ENCODE assay signal across 25 cellular contexts in genomic region chr9:99018653-99019052, GRCh38.
DNase-seq lines count a peak whose midpoint lies in the region; ATAC-seq, FAIRE-seq and TF ChIP-seq lines count a peak whose summit lies in the region.
"Had no signal": no experiment of that assay in that cellular context is flagged by ENCODE, and none has a peak within 500 bp of the region (broad histone marks: within the 10 kb centered on the region; RNA-seq: fewer than 3 reads in every experiment).

No MANE protein-coding gene starts in this region.

- no peaks in the 10 kb centered on the region for H3K27me3 ChIP-seq in PC-3 (ENCODE audit: low read length)
- H3K27me3 ChIP-seq in esophagus squamous epithelium: no peaks in the 10 kb centered on the region
- H3K27me3 ChIP-seq in sigmoid colon: no peaks in the 10 kb centered on the region
- H3K27me3 ChIP-seq in left lung: no peaks in the 10 kb centered on the region
- H3K27me3 ChIP-seq: tibial nerve had no signal

- CTCF ChIA-PET in A549 (lab: Yijun Ruan, JAX): interaction anchor here (0.7 to 12.7 kb wide), 6 partner anchors 8 to 120 kb away, joined by 3 to 86 read pairs (median 3); no protein-coding TSS in a partner anchor
- CTCF ChIA-PET in PC-3 (lab: Charles Lee): no interaction called here

- WGBS in A549 (ENCODE audit: missing lambda C conversion rate): 85% methylated on average over 1 of the region's 1 CpG
- WGBS in esophagus squamous epithelium, 2 donors: 72 to 83% methylated on average over 1 of the region's 1 CpG
- 85 to 87% methylated on average over 1 of the region's 1 CpG for WGBS in sigmoid colon, 2 donors

- TF ChIP-seq CTCF in A549 (IDR thresholded peaks at IDR 0.05) (no peak), PC-3 (conservative IDR thresholded peaks at IDR 0.05; ENCODE audit: low read depth, low read length) (no peak), esophagus squamous epithelium (IDR thresholded peaks at IDR 0.05) (no peak), sigmoid colon (IDR thresholded peaks at IDR 0.05) (no peak), left lung (IDR thresholded peaks at IDR 0.05) (no peak)

- no peaks in the 10 kb centered on the region for H3K79me2 ChIP-seq in PC-3 (ENCODE audit: low read length)

- TF ChIP-seq POLR2A in A549 (IDR thresholded peaks at IDR 0.05; ENCODE audit: low read length) (no peak), esophagus squamous epithelium (IDR thresholded peaks at IDR 0.05) (no peak), sigmoid colon (IDR thresholded peaks at IDR 0.05) (no peak)

- H3K27ac ChIP-seq in A549 (peak overlapping the region; percentile 67 to 70; a peak in 5 of 6 replicates), PC-3 (ENCODE audit: low read length) (peak overlapping the region; percentile 93), esophagus squamous epithelium (peak overlapping the region in 3 of 4 donors; percentile 41 to 79 (median 74)), sigmoid colon (peak overlapping the region in 3 of 4 donors; percentile 62 to 78 (median 73)), left lung (no peak overlapping the region)
- H3K27ac ChIP-seq: KMS-11 had no signal

- H3K36me3 ChIP-seq in PC-3 (ENCODE audit: low read depth, low read length) (no peaks in the 10 kb centered on the region), esophagus squamous epithelium (peaks cover 0 to 42% (median 0%) of the 10 kb centered on the region in 3 donors), sigmoid colon (peaks cover 0 to 73% (median 27%) of the 10 kb centered on the region in 4 donors), left lung (no peaks in the 10 kb centered on the region)

- FAIRE-seq in A549 (lab: Jason Lieb, UNC): no peak
- FAIRE-seq: A204.1, bronchial epithelial cell, H1 had no signal

- H3K9ac ChIP-seq in PC-3 (ENCODE audit: low read length): no peak overlapping the region
- H3K9ac ChIP-seq: KMS-11 had no signal

- DNase-seq in A549 (ENCODE audit: low read depth in 1 of 2, low spot score in 1 of 2): no peak
- DNase-seq in PC-3: no peak
- no peak for DNase-seq in esophagus squamous epithelium (lab: John Stamatoyannopoulos, UW)
- no peak for DNase-seq in sigmoid colon
- DNase-seq in NCI-H2107 (lab: John Stamatoyannopoulos, UW): no peak
- no peak for DNase-seq in NCI-H1930 (lab: John Stamatoyannopoulos, UW)
- DNase-seq in NCI-H2107 treated with DMSO at 0.1 percent for 48 hours (lab: John Stamatoyannopoulos, UW; ENCODE audit: unreplicated experiment): no peak
- DNase-seq in left lung: no peak
- DNase-seq: activated CD4-positive, alpha-beta T cell treated with anti-CD3 and anti-CD28 coated beads for 48 hours; activated naive CD4-positive, alpha-beta T cell treated with anti-CD3 and anti-CD28 coated beads for 36 hours; amniotic stem cell; COR-L47; cortex of kidney; DMS79; MV-4-11; NCI-H526; occipital lobe; stimulated activated CD4-positive, alpha-beta T cell treated with anti-CD3 and anti-CD28 coated beads, Interleukin-4, amount 100 ng/mL, for 24 hours; stimulated activated naive CD4-positive, alpha-beta T cell treated with Interleukin-2 at 50 U/mL for 16 hours; T-helper 2 cell had no signal

- no peak for TF ChIP-seq RAD21 in A549 (conservative IDR thresholded peaks at IDR 0.05 in 1 of 2, IDR thresholded peaks at IDR 0.05 in 1 of 2)

- ATAC-seq in A549 (no peak), PC-3 (no peak), left lung (no peak)

- H3F3A ChIP-seq in PC-3 (ENCODE audit: low read length, unreplicated experiment): no peaks in the 10 kb centered on the region

- TF ChIP-seq EP300 in A549 (IDR thresholded peaks at IDR 0.05): no peak
- TF ChIP-seq EP300 in sigmoid colon (IDR thresholded peaks at IDR 0.05): no peak

- no peak overlapping the region for H2AFZ ChIP-seq in PC-3 (ENCODE audit: low read length)

- no TSS peak for BruUV-seq in PC-3 (replicated peaks; lab: Mats Ljungman, UMichigan)

- POLR2A ChIA-PET in A549 (lab: Yijun Ruan, JAX) (no interaction called here), PC-3 (lab: Charles Lee; ENCODE audit: unreplicated experiment) (no interaction called here)

- intact Hi-C loops in PC-3 (cut with micrococcal nuclease) (no loop called here), esophagus squamous epithelium (cut with DNase I) (no loop called here), sigmoid colon (cut with DNase I) (no loop called here), left lung (cut with DNase I) (no loop called here)

- no peaks in the 10 kb centered on the region for H3K9me2 ChIP-seq in PC-3 (replicated peaks; ENCODE audit: low read length)

- no peak overlapping the region; the same call in 2 of the 3 replicates for H3K4me2 ChIP-seq in A549
- no peak overlapping the region for H3K4me2 ChIP-seq in PC-3 (ENCODE audit: low read length)
- H3K4me2 ChIP-seq: KMS-11 had no signal

- H3K9me3 ChIP-seq in A549 (peaks cover 4% of the 10 kb centered on the region; the same call in 2 of the 3 replicates), PC-3 (ENCODE audit: low read length) (no peaks in the 10 kb centered on the region), esophagus squamous epithelium (no peaks in the 10 kb centered on the region), sigmoid colon (no peaks in the 10 kb centered on the region), left lung (no peaks in the 10 kb centered on the region)
- H3K9me3 ChIP-seq: tibial nerve had no signal

- H3K4me1 ChIP-seq in A549 (peaks cover 19% of the 10 kb centered on the region), PC-3 (ENCODE audit: insufficient read depth, low read length) (peaks cover 19% of the 10 kb centered on the region), esophagus squamous epithelium (peaks cover 0 to 6% (median 0%) of the 10 kb centered on the region in 3 donors), sigmoid colon (peaks cover 0 to 25% (median 17%) of the 10 kb centered on the region in 4 donors), left lung (no peaks in the 10 kb centered on the region)

- H3K4me3 ChIP-seq in A549 (no peak overlapping the region), PC-3 (ENCODE audit: low read length) (no peak overlapping the region), esophagus squamous epithelium (no peak overlapping the region), sigmoid colon (no peak overlapping the region), left lung (no peak overlapping the region)
- H3K4me3 ChIP-seq: tibial nerve had no signal

- no peaks in the 10 kb centered on the region for H4K20me1 ChIP-seq in PC-3 (ENCODE audit: low read length)

TF ChIP-seq in A549, 52 proteins besides CTCF, POLR2A, EP300 and RAD21:
- no peak for TF ChIP-seq EHF (CRISPR knock-in tag; IDR thresholded peaks at IDR 0.05)
- TF ChIP-seq CEBPB (IDR thresholded peaks at IDR 0.05): no peak
- no peak for TF ChIP-seq CHD2 (IDR thresholded peaks at IDR 0.05; ENCODE audit: low read length, partially characterized antibody)
- TF ChIP-seq POLR2AphosphoS2 (conservative IDR thresholded peaks at IDR 0.05; ENCODE audit: low read length): no peak

Comparison
In these comparisons a context has a peak if more than half of its experiments do, and no peak if none do; other contexts are left out.
1. H3K27ac ChIP-seq: peak in A549 (2 of 2), PC-3 (single experiment), esophagus squamous epithelium (3 of 4) and sigmoid colon (3 of 4); none in left lung (0 of 2).